In the genomic region with DNA sequence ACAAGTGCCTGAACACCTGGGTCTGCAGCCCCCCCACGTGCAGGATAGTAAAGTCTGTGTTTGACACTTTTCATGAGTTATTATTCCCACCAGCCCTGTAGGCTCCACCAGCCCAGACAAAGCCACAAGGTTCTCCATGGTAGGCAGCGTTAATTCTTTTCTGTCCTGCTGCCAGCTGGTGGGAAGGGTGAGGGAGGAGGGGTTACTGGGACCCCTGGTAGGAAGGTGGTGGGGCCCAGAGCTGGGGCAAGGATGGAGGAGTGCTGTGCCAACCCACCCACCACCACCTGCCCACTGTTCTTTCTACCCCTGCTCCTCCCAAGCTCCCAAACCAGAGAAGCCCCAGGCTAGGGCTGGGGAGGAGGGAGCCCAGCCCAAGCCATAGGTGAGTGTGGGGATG, we compare ENCODE assay signal across 35 cellular contexts. TPM values are rescaled to one million over a fixed set of nuclear protein-coding genes. Genes with fewer than 3 reads are reported as not detected.
"Had no signal": no experiment of that assay in that cellular context is flagged by ENCODE, and none has a peak within 500 bp of the region (broad histone marks: within the 10 kb centered on the region; RNA-seq: fewer than 3 reads in every experiment).

No MANE protein-coding gene starts in this region.

- H3K27ac ChIP-seq: brain microvascular endothelial cell, Peyer's patch had no signal

- H3K27ac Mint-ChIP-seq: activated CD4-positive, alpha-beta T cell treated with anti-CD3 and anti-CD28 coated beads, Interleukin-2, amount 10 ng/mL, durations not matched to agents 24 days and 14 days; activated CD8-positive, alpha-beta T cell treated with anti-CD3 and anti-CD28 coated beads for 36 hours; activated naive CD8-positive, alpha-beta T cell treated with anti-CD3 and anti-CD28 coated beads for 36 hours; activated T-cell treated with anti-CD3 and anti-CD28 coated beads, Interleukin-2, amount 50 U/mL, for 72 hours; activated T-helper 17 cell treated with anti-CD3 and anti-CD28 coated beads, Interleukin-2, amount 50 U/mL, for 72 hours had no signal

- H3K9me3 Mint-ChIP-seq: activated CD4-positive, alpha-beta T cell treated with anti-CD3 and anti-CD28 coated beads, Interleukin-2, amount 10 ng/mL, durations not matched to agents 24 days and 14 days; activated CD8-positive, alpha-beta T cell treated with anti-CD3 and anti-CD28 coated beads for 36 hours; activated naive CD8-positive, alpha-beta T cell treated with anti-CD3 and anti-CD28 coated beads for 36 hours; activated T-cell treated with anti-CD3 and anti-CD28 coated beads, Interleukin-2, amount 50 U/mL, for 72 hours; activated T-helper 17 cell treated with anti-CD3 and anti-CD28 coated beads, Interleukin-2, amount 50 U/mL, for 72 hours had no signal

- H3K36me3 ChIP-seq: brain microvascular endothelial cell, Peyer's patch had no signal

- H3K4me1 ChIP-seq: Peyer's patch had no signal

- H3K27me3 ChIP-seq: brain microvascular endothelial cell, Peyer's patch had no signal

- H3K4me3 ChIP-seq: Peyer's patch had no signal

- H3K4me3 Mint-ChIP-seq: activated CD4-positive, alpha-beta T cell treated with anti-CD3 and anti-CD28 coated beads, Interleukin-2, amount 10 ng/mL, durations not matched to agents 24 days and 14 days; activated CD8-positive, alpha-beta T cell treated with anti-CD3 and anti-CD28 coated beads for 36 hours; activated naive CD8-positive, alpha-beta T cell treated with anti-CD3 and anti-CD28 coated beads for 36 hours; activated T-cell treated with anti-CD3 and anti-CD28 coated beads, Interleukin-2, amount 50 U/mL, for 72 hours; activated T-helper 17 cell treated with anti-CD3 and anti-CD28 coated beads, Interleukin-2, amount 50 U/mL, for 72 hours had no signal

- DNase-seq: activated CD4-positive, alpha-beta T cell treated with anti-CD3 and anti-CD28 coated beads, Interleukin-2, amount 10 ng/mL, durations not matched to agents 24 days and 14 days; activated CD4-positive, alpha-beta T cell treated with anti-CD3 and anti-CD28 coated beads, Interleukin-2, amount 50 U/mL, for 4 hours; activated CD8-positive, alpha-beta T cell treated with anti-CD3 and anti-CD28 coated beads for 36 hours; activated effector memory CD4-positive, alpha-beta T cell treated with anti-CD3 and anti-CD28 coated beads, Interleukin-2, amount 50 U/mL, for 16 hours; activated naive CD4-positive, alpha-beta T cell; activated naive CD4-positive, alpha-beta T cell treated with anti-CD3 and anti-CD28 coated beads, Interleukin-2, amount 50 U/mL, for 16 hours; activated naive CD8-positive, alpha-beta T cell treated with anti-CD3 and anti-CD28 coated beads for 36 hours; activated T-cell treated with anti-CD3 and anti-CD28 coated beads, Interleukin-2, amount 50 U/mL, for 1 hour; activated T-cell treated with anti-CD3 and anti-CD28 coated beads, Interleukin-2, amount 50 U/mL, for 72 hours; amniotic stem cell; aorta; brain microvascular endothelial cell; Karpas-422; KBM-7; NCI-H1105; NCI-H1417 treated with DMSO at 0.1 percent for 48 hours; NCI-H187 treated with DMSO at 0.1 percent for 48 hours; NCI-H2081; NCI-H2171 treated with DMSO at 0.1 percent for 48 hours; NCI-H2227 treated with DMSO at 0.1 percent for 48 hours; NCI-H446; NCI-H510A treated with DMSO at 0.1 percent for 48 hours; NCI-H526 treated with DMSO at 0.1 percent for 48 hours; NK-92 treated with Interleukin-12 subunit alpha and Interleukin-12 subunit beta, amount 100 ng/mL, for 24 hours; PC-3; Peyer's patch; Right ventricle myocardium superior; RPMI8226; SW 1271; T1000 had no signal

- ATAC-seq: activated CD8-positive, alpha-beta T cell treated with anti-CD3 and anti-CD28 coated beads for 36 hours; activated T-cell treated with anti-CD3 and anti-CD28 coated beads, Interleukin-2, amount 50 U/mL, for 72 hours; activated T-helper 17 cell treated with anti-CD3 and anti-CD28 coated beads, Interleukin-2, amount 50 U/mL, for 72 hours; PC-3 had no signal

- H3K36me3 Mint-ChIP-seq: activated naive CD8-positive, alpha-beta T cell treated with anti-CD3 and anti-CD28 coated beads for 36 hours had no signal

- H3K27me3 Mint-ChIP-seq: activated CD4-positive, alpha-beta T cell treated with anti-CD3 and anti-CD28 coated beads, Interleukin-2, amount 10 ng/mL, durations not matched to agents 24 days and 14 days; activated CD8-positive, alpha-beta T cell treated with anti-CD3 and anti-CD28 coated beads for 36 hours; activated naive CD8-positive, alpha-beta T cell treated with anti-CD3 and anti-CD28 coated beads for 36 hours; activated T-helper 17 cell treated with anti-CD3 and anti-CD28 coated beads, Interleukin-2, amount 50 U/mL, for 72 hours had no signal

- H3K9me3 ChIP-seq: Peyer's patch had no signal

RNA-seq across cellular contexts. Expression of a gene that starts 57.0 kb away (rescaled TPM):
- total RNA-seq: activated CD4-positive, alpha-beta T cell treated with anti-CD3 and anti-CD28 coated beads, Interleukin-2, amount 10 ng/mL, durations not matched to agents 24 days and 14 days; activated CD8-positive, alpha-beta memory T cell treated with anti-CD3 and anti-CD28 coated beads for 36 hours; activated T-cell treated with anti-CD3 and anti-CD28 coated beads, Interleukin-2, amount 50 U/mL, for 72 hours; activated T-helper 17 cell treated with anti-CD3 and anti-CD28 coated beads, Interleukin-2, amount 50 U/mL, for 72 hours; aorta; MCF 10A; Peyer's patch; Right ventricle myocardium superior; T-helper 1 cell treated with Interleukin-12 subunit alpha and Interleukin-12 subunit beta and Interleukin-4 antibody, amounts not matched to agents 30 ng/mL and 1 ng/mL, for 36 hours; T-helper 2 cell treated with Interferon-gamma antibody and Interleukin-4, amounts not matched to agents 100 ng/mL and 5 ng/mL, for 36 hours had no signal
